In genomic region chr3:120743556-120744195, GRCh38 we compare ENCODE assay signal across 8 cellular contexts. TPM values are rescaled to one million over a fixed set of nuclear protein-coding genes. Genes with fewer than 3 reads are reported as not detected.
DNase-seq lines count a peak whose midpoint lies in the region; ATAC-seq and TF ChIP-seq lines count a peak whose summit lies in the region.

No MANE protein-coding gene starts in this region.

- no peak for TF ChIP-seq POLR2A in gastrocnemius medialis (IDR thresholded peaks at IDR 0.05)

- no peak overlapping the region for H2AFZ ChIP-seq in GM23338

- ATAC-seq in GM23338 (no peak), gastrocnemius medialis (no peak), GM19035 (IDR thresholded peaks at IDR 0.05; ENCODE audit: unreplicated experiment) (no peak)

- H3K4me1 Mint-ChIP-seq in GM23338: peaks cover 24% of the 10 kb centered on the region

- H3K4me3 Mint-ChIP-seq in GM23338: peak overlapping the region; percentile 85

- TF ChIP-seq CTCF in GM23338 (conservative IDR thresholded peaks at IDR 0.05; ENCODE audit: low read depth in 2 of 2) (no peak), fibroblast of pulmonary artery (IDR thresholded peaks at IDR 0.05; ENCODE audit: low read length, missing control alignments) (no peak), gastrocnemius medialis (IDR thresholded peaks at IDR 0.05 in 4 of 5, conservative IDR thresholded peaks at IDR 0.05 in 1 of 5) (no peak)

- H3K9me3 ChIP-seq in gastrocnemius medialis: no peaks in the 10 kb centered on the region

- H3K36me3 Mint-ChIP-seq in GM23338 (ENCODE audit: low read depth): peaks cover 58% of the 10 kb centered on the region

- H3K27ac ChIP-seq in GM23338 (ENCODE audit: low read depth) (peak overlapping the region; percentile 63; the same call in 1 of the 2 replicates), gastrocnemius medialis (peak overlapping the region in 3 of 4 donors; percentile 95 to 98 (median 95))

- H3K79me2 ChIP-seq in GM23338 (replicated peaks; ENCODE audit: insufficient read depth): peaks cover 60% of the 10 kb centered on the region

- no peaks in the 10 kb centered on the region for H3F3A ChIP-seq in GM23338 (replicated peaks; ENCODE audit: low read depth)

- DNase-seq in GM23338 (ENCODE audit: low spot score) (no peak), SW480 (ENCODE audit: low spot score) (peak; percentile 16), fibroblast of pulmonary artery (ENCODE audit: low read depth) (peak; percentile 22), gastrocnemius medialis (no peak), NCI-H1092 (lab: John Stamatoyannopoulos, UW) (no peak), NCI-H510A treated with DMSO at 0.1 percent for 48 hours (lab: John Stamatoyannopoulos, UW) (no peak), NK-92 (lab: John Stamatoyannopoulos, UW; ENCODE audit: unreplicated experiment) (no peak)

- H3K36me3 ChIP-seq in GM23338 (ENCODE audit: insufficient read depth) (no peaks in the 10 kb centered on the region), gastrocnemius medialis (peaks cover 0 to 2% of the 10 kb centered on the region in 2 donors)

- H3K9me2 ChIP-seq in GM23338 (ENCODE audit: insufficient read depth): 0 out of 2 replicates have a peak, but pooled peaks cover 4% of the 10 kb centered on the region

- in situ Hi-C loops in gastrocnemius medialis (cut with MboI; ENCODE audit: low sequenced_read_pairs in 4 of 4): loop anchor here in 3 of 4 donors (5.0 to 10.0 kb wide), 2 partner anchors 146 to 149 kb away; partner anchors contain the start of gene NDUFB4 (in 3 of the 3)

- intact Hi-C loops in gastrocnemius medialis (cut with DNase I; ENCODE audit: low total_unique reads): loop anchor here (2.0 to 10.0 kb wide), 3 partner anchors 146 to 1279 kb away; partner anchors contain the start of genes EAF2, IQCB1, NDUFB4 and POGLUT1

- H3K4me2 ChIP-seq in GM23338: peak overlapping the region; percentile 99

- peaks cover 14% of the 10 kb centered on the region for H3K27me3 Mint-ChIP-seq in GM23338 (ENCODE audit: insufficient read depth, low read depth, poor library complexity)

- peaks cover 5% of the 10 kb centered on the region for H4K20me1 ChIP-seq in GM23338 (replicated peaks; ENCODE audit: insufficient read depth)

- H3K9me3 Mint-ChIP-seq in GM23338: peaks cover 23% of the 10 kb centered on the region; the same call in 2 of the 3 replicates

- H3K4me3 ChIP-seq in GM23338 (peak overlapping the region; percentile 75), fibroblast of pulmonary artery (replicated peaks; ENCODE audit: low read depth, low read length) (peak overlapping the region; percentile 98), gastrocnemius medialis (peak overlapping the region; percentile 67 to 96 (median 88))

- no peaks in the 10 kb centered on the region for H3K27me3 ChIP-seq in GM23338 (ENCODE audit: insufficient read depth)
- no peaks in the 10 kb centered on the region for H3K27me3 ChIP-seq in gastrocnemius medialis

- peak overlapping the region; percentile 92 for H3K27ac Mint-ChIP-seq in GM23338

- peaks cover 16% of the 10 kb centered on the region for H3K4me1 ChIP-seq in GM23338 (ENCODE audit: insufficient read depth)
- H3K4me1 ChIP-seq in gastrocnemius medialis: peaks cover 13 to 17% of the 10 kb centered on the region in 2 donors

TF ChIP-seq in GM23338, 12 proteins besides CTCF, POLR2A, EP300 and RAD21 (continues in another document):
- no peak for TF ChIP-seq ZNF331 (CRISPR knock-in tag; IDR thresholded peaks at IDR 0.05; ENCODE audit: low read depth)
- TF ChIP-seq NANOG (IDR thresholded peaks at IDR 0.05; ENCODE audit: borderline replicate concordance): no peak
- TF ChIP-seq CREB1 (CRISPR knock-in tag; IDR thresholded peaks at IDR 0.05; ENCODE audit: low read depth): no peak
- no peak for TF ChIP-seq JUNB (IDR thresholded peaks at IDR 0.05; ENCODE audit: unreplicated experiment)
- TF ChIP-seq, protein P1, sequence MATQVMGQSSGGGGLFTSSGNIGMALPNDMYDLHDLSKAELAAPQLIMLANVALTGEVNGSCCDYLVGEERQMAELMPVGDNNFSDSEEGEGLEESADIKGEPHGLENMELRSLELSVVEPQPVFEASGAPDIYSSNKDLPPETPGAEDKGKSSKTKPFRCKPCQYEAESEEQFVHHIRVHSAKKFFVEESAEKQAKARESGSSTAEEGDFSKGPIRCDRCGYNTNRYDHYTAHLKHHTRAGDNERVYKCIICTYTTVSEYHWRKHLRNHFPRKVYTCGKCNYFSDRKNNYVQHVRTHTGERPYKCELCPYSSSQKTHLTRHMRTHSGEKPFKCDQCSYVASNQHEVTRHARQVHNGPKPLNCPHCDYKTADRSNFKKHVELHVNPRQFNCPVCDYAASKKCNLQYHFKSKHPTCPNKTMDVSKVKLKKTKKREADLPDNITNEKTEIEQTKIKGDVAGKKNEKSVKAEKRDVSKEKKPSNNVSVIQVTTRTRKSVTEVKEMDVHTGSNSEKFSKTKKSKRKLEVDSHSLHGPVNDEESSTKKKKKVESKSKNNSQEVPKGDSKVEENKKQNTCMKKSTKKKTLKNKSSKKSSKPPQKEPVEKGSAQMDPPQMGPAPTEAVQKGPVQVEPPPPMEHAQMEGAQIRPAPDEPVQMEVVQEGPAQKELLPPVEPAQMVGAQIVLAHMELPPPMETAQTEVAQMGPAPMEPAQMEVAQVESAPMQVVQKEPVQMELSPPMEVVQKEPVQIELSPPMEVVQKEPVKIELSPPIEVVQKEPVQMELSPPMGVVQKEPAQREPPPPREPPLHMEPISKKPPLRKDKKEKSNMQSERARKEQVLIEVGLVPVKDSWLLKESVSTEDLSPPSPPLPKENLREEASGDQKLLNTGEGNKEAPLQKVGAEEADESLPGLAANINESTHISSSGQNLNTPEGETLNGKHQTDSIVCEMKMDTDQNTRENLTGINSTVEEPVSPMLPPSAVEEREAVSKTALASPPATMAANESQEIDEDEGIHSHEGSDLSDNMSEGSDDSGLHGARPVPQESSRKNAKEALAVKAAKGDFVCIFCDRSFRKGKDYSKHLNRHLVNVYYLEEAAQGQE (IDR thresholded peaks at IDR 0.05; ENCODE audit: unreplicated experiment): no peak
- no peak for TF ChIP-seq ZNF462 (CRISPR knock-in tag; IDR thresholded peaks at IDR 0.05)
- no peak for TF ChIP-seq ZNF114 (CRISPR knock-in tag; IDR thresholded peaks at IDR 0.05)

RNA-seq across cellular contexts. Expression of gene GTF2E1, which starts 1.1 kb away (rescaled TPM):
- total RNA-seq in GM23338 (2014; rRNA removed; shearing (Covaris generic)): 40.9 and 69.0 TPM in 2 replicates
- polyA plus RNA-seq in GM23338 (2016; fragmentation: Nextera tagmentation; extraction: Ambion mirVana): 24.3 and 24.7 TPM in 2 replicates
- total RNA-seq in gastrocnemius medialis: 10 to 100 TPM in 3 of 4 donors, 1 to 10 TPM in 1; 7.3 to 23.8 (median 19.3) TPM

RNA-seq across cellular contexts. Expression of gene RABL3, which starts 1.4 kb away (rescaled TPM):
- 9.8 and 13.1 TPM in 2 replicates for total RNA-seq in GM23338 (2014; rRNA removed; shearing (Covaris generic))
- 7.8 and 8.5 TPM in 2 replicates for polyA plus RNA-seq in GM23338 (2016; fragmentation: Nextera tagmentation; extraction: Ambion mirVana)
- total RNA-seq in gastrocnemius medialis: 10 to 100 TPM; 20.0 to 46.8 (median 30.4) TPM

Comparison
In these comparisons a context has a peak if more than half of its experiments do, and no peak if none do; other contexts are left out.
1. DNase-seq: peak in SW480 (single experiment) and fibroblast of pulmonary artery (single experiment); none in GM23338 (single experiment), gastrocnemius medialis (0 of 2), NCI-H1092 (single experiment), NCI-H510A treated with DMSO at 0.1 percent for 48 hours (single experiment) and NK-92 (single experiment).
2. Peak in every context shown above with its lines, with median percentiles within 50 percentile points of each other: H3K4me3 ChIP-seq.